In the genomic region with DNA sequence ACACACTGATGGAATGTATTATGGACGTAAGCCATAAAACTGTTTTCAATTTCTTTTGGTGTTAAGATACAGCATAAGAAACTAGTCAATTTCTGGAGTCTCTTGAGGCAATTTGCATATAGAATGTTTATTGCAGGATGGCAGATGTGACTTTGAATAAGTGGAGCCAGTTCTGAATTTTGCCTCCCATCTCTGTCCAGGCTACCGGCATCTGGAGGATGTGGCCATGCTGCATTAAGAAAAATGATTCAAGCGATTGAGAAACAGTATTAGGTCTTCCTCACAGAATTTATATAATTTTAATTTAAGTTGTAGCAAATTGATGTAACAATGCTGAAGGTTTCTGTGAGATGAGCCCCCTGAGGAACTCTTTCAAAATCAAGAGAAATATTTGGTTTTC, we compare ENCODE assay signal across 24 cellular contexts.
DNase-seq lines count a peak whose midpoint lies in the region; ATAC-seq, FAIRE-seq and TF ChIP-seq lines count a peak whose summit lies in the region.
"Had no signal": no experiment of that assay in that cellular context is flagged by ENCODE, and none has a peak within 500 bp of the region (broad histone marks: within the 10 kb centered on the region; RNA-seq: fewer than 3 reads in every experiment).

No MANE protein-coding gene starts in this region.

- FAIRE-seq in small intestine (lab: Jason Lieb, UNC): no peak
- FAIRE-seq: D721Med, GM12891, H1, K562 had no signal

- H3K27me3 ChIP-seq in Karpas-422 (ENCODE audit: low read length) (no peaks in the 10 kb centered on the region), small intestine (ENCODE audit: control insufficient read depth in 2 of 2, insufficient read depth in 2 of 2, low read length in 2 of 2) (no peaks in the 10 kb centered on the region)
- H3K27me3 ChIP-seq: BLaER1 had no signal

- no peaks in the 10 kb centered on the region for H3K9me2 ChIP-seq in Karpas-422 (replicated peaks; ENCODE audit: insufficient read depth, low read length)

- H3K4me1 ChIP-seq in Karpas-422 (ENCODE audit: low read length): peaks cover 59% of the 10 kb centered on the region
- no peaks in the 10 kb centered on the region for H3K4me1 ChIP-seq in small intestine (ENCODE audit: control insufficient read depth in 2 of 2, insufficient read depth in 1 of 2, low read depth in 1 of 2, low read length in 1 of 2)

- 78 to 94% (median 90%) methylated on average over 3 of the region's 3 CpGs for WGBS in small intestine, 3 donors

- ATAC-seq in SK-N-SH treated with all-trans-retinoic acid at 6 μM for 48 hours: peak; percentile 31
- ATAC-seq in GM18517 (IDR thresholded peaks at IDR 0.05; ENCODE audit: unreplicated experiment): no peak
- ATAC-seq: K562 had no signal

- no peak overlapping the region for H3K4me3 ChIP-seq in AG10803 (ENCODE audit: low read length)
- H3K4me3 ChIP-seq in Karpas-422 (ENCODE audit: low read length): peak overlapping the region; percentile 48
- no peak overlapping the region for H3K4me3 ChIP-seq in foreskin fibroblast (ENCODE audit: low read depth in 1 of 2, low read length in 2 of 2)
- H3K4me3 ChIP-seq in small intestine (ENCODE audit: low read depth in 1 of 2, low read length in 2 of 2): no peak overlapping the region
- H3K4me3 ChIP-seq: BLaER1, K562 had no signal

- H3K4me2 ChIP-seq in Karpas-422 (ENCODE audit: low read depth, low read length, poor library complexity, severe bottlenecking): peak overlapping the region; percentile 80
- H3K4me2 ChIP-seq: BLaER1 had no signal

- H3K27ac ChIP-seq in Karpas-422 (ENCODE audit: low read length) (peak overlapping the region; percentile 96), small intestine (ENCODE audit: low read depth in 1 of 2, low read length in 1 of 2) (no peak overlapping the region)
- H3K27ac ChIP-seq: BLaER1 had no signal

- H3K9me3 ChIP-seq in Karpas-422 (ENCODE audit: low read length) (peaks cover 9% of the 10 kb centered on the region), small intestine (ENCODE audit: control insufficient read depth, low read depth) (no peaks in the 10 kb centered on the region)

- H3K79me2 ChIP-seq in Karpas-422 (ENCODE audit: low read length): no peaks in the 10 kb centered on the region

- DNase-seq in AG10803 (ENCODE audit: low read depth) (peak; percentile 21), Karpas-422 (peak; percentile 92), foreskin fibroblast (peak; percentile 31 to 67), GDM1 (lab: John Stamatoyannopoulos, UW) (no peak), small intestine (no peak)
- no peak for DNase-seq in effector CD8-positive, alpha-beta T cell (lab: John Stamatoyannopoulos, UW)
- DNase-seq: CD4-positive, CD25-positive, alpha-beta regulatory T cell; GF-D8; HCEC 1CT; MV-4-11; NCI-H1105 treated with DMSO at 0.1 percent for 48 hours; NCI-H1930; NCI-H2107; NCI-H446; NCI-H524 treated with DMSO at 0.1 percent for 48 hours; RPMI8226; SHP77 had no signal

- H3K36me3 ChIP-seq in Karpas-422 (ENCODE audit: insufficient read depth, low read length): peaks cover 8% of the 10 kb centered on the region; the same call in 1 of the 2 replicates
- no peaks in the 10 kb centered on the region for H3K36me3 ChIP-seq in small intestine (ENCODE audit: control insufficient read depth in 2 of 2, insufficient read depth in 2 of 2, low read length in 2 of 2)
- H3K36me3 ChIP-seq: BLaER1 had no signal

- TF ChIP-seq CTCF in AG10803 (conservative IDR thresholded peaks at IDR 0.05; ENCODE audit: low read length) (no peak), foreskin fibroblast (IDR thresholded peaks at IDR 0.05; ENCODE audit: low read depth, low read length) (no peak)

- no peak overlapping the region for H2AFZ ChIP-seq in Karpas-422 (ENCODE audit: low read length)

- H4K20me1 ChIP-seq in Karpas-422 (ENCODE audit: insufficient read depth, low read depth, low read length): no peaks in the 10 kb centered on the region
- H4K20me1 ChIP-seq: BLaER1 had no signal

- peak overlapping the region; percentile 58 for H3K9ac ChIP-seq in Karpas-422 (ENCODE audit: low read length)
- H3K9ac ChIP-seq: BLaER1 had no signal

TF ChIP-seq in SK-N-SH treated with all-trans-retinoic acid at 6 μM for 48 hours, 23 proteins besides CTCF, POLR2A, EP300 and RAD21:
- TF ChIP-seq ZNF8 (CRISPR knock-in tag; IDR thresholded peaks at IDR 0.05): no peak
- no peak for TF ChIP-seq ZC3H10 (CRISPR knock-in tag; IDR thresholded peaks at IDR 0.05)

Comparison
In these comparisons a context has a peak if more than half of its experiments do, and no peak if none do; other contexts are left out.
1. DNase-seq: peak in AG10803 (single experiment), Karpas-422 (single experiment) and foreskin fibroblast (2 of 2); none in GDM1 (single experiment), small intestine (single experiment) and effector CD8-positive, alpha-beta T cell (single experiment).